Comparison of ENCODE assay signal across 8 cellular contexts in genomic region chr10:37856881-37857286, GRCh38. TPM values are rescaled to one million over a fixed set of nuclear protein-coding genes. Genes with fewer than 3 reads are reported as not detected.
DNase-seq lines count a peak whose midpoint lies in the region; ATAC-seq and TF ChIP-seq lines count a peak whose summit lies in the region.

No MANE protein-coding gene starts in this region.

- DNase-seq in Calu3 (peak; percentile 13), GM20000 (ENCODE audit: low spot score) (peak; percentile 34), tibial artery (peak in 1 of 2 donors; percentile 34), NCI-H2107 treated with DMSO at 0.1 percent for 48 hours (lab: John Stamatoyannopoulos, UW; ENCODE audit: unreplicated experiment) (no peak)
- DNase-seq in effector memory CD8-positive, alpha-beta T cell = no peak

- BruUV-seq in Calu3 (replicated peaks; lab: Mats Ljungman, UMichigan) = no TSS peak

- peaks cover 0 to 4% of the 10 kb centered on the region in 2 donors for H3K36me3 ChIP-seq in muscle layer of duodenum (ENCODE audit: control insufficient read depth in 1 of 2, insufficient read depth in 2 of 2, low read length in 2 of 2)
- H3K36me3 ChIP-seq in tibial artery = peaks cover 0 to 5% (median 3%) of the 10 kb centered on the region in 3 donors

- H3K27me3 Mint-ChIP-seq in Calu3 (ENCODE audit: unreplicated experiment) = no peaks in the 10 kb centered on the region
- no peaks in the 10 kb centered on the region for H3K27me3 Mint-ChIP-seq in effector memory CD8-positive, alpha-beta T cell

- peaks cover 9% of the 10 kb centered on the region for H3K4me1 Mint-ChIP-seq in Calu3 (ENCODE audit: low read depth, unreplicated experiment)
- H3K4me1 Mint-ChIP-seq in effector memory CD8-positive, alpha-beta T cell (ENCODE audit: low read depth in 2 of 2) = peaks cover 21 to 34% of the 10 kb centered on the region in 2 donors

- peak overlapping the region; percentile 96 for H3K27ac ChIP-seq in muscle layer of duodenum (ENCODE audit: low read length)
- peak overlapping the region; percentile 97 to 100 for H3K27ac ChIP-seq in tibial artery

- CTCF ChIA-PET in Calu3 (lab: Charles Lee) = no interaction called here

- peaks cover 36% of the 10 kb centered on the region for H3K36me3 Mint-ChIP-seq in Calu3 (ENCODE audit: insufficient read depth, unreplicated experiment)
- peaks cover 15% of the 10 kb centered on the region for H3K36me3 Mint-ChIP-seq in effector memory CD8-positive, alpha-beta T cell (ENCODE audit: insufficient read depth)

- H3K4me1 ChIP-seq in muscle layer of duodenum (ENCODE audit: control insufficient read depth in 1 of 2, insufficient read depth in 2 of 2, low read length in 2 of 2) = peaks cover 0 to 11% of the 10 kb centered on the region in 2 donors
- H3K4me1 ChIP-seq in tibial artery = peaks cover 0 to 29% (median 8%) of the 10 kb centered on the region in 4 donors

- H3K27me3 ChIP-seq in muscle layer of duodenum (ENCODE audit: low read depth, low read length) = no peaks in the 10 kb centered on the region
- no peaks in the 10 kb centered on the region for H3K27me3 ChIP-seq in tibial artery

- intact Hi-C loops in Calu3 (cut with micrococcal nuclease; ENCODE audit: unreplicated experiment) = loop anchor here (5.0 kb wide), 1 partner anchor 120 kb away; the partner anchor contains the start of gene ZNF25
- intact Hi-C loops in tibial artery (cut with DNase I; ENCODE audit: low total_unique reads) = loop anchor here (10.0 kb wide), 2 partner anchors 158 to 238 kb away; partner anchors contain the start of genes ZNF33A and ZNF37A

- peaks cover 2% of the 10 kb centered on the region for H3K9me3 Mint-ChIP-seq in Calu3 (ENCODE audit: low read depth, unreplicated experiment)
- H3K9me3 Mint-ChIP-seq in effector memory CD8-positive, alpha-beta T cell = no peaks in the 10 kb centered on the region

- H3K9me3 ChIP-seq in muscle layer of duodenum (ENCODE audit: control insufficient read depth in 1 of 2, low read length in 2 of 2) (no peaks in the 10 kb centered on the region), tibial artery (no peaks in the 10 kb centered on the region)

- peak overlapping the region; percentile 77 for H3K4me3 ChIP-seq in WI38 (ENCODE audit: low read depth, low read length)
- peak overlapping the region; percentile 75 to 93 for H3K4me3 ChIP-seq in muscle layer of duodenum (ENCODE audit: low read depth in 1 of 2, low read length in 2 of 2)
- H3K4me3 ChIP-seq in tibial artery = peak overlapping the region; percentile 74 to 93

- peak overlapping the region; percentile 98 for H3K4me3 Mint-ChIP-seq in Calu3 (ENCODE audit: low read depth, unreplicated experiment)
- peak overlapping the region; percentile 85 to 93 for H3K4me3 Mint-ChIP-seq in effector memory CD8-positive, alpha-beta T cell

- peak overlapping the region; percentile 92 for H3K27ac Mint-ChIP-seq in Calu3 (ENCODE audit: unreplicated experiment)
- H3K27ac Mint-ChIP-seq in effector memory CD8-positive, alpha-beta T cell = peak overlapping the region; percentile 91 to 97

- peak; percentile 3 for ATAC-seq in HG03565 (IDR thresholded peaks at IDR 0.05; ENCODE audit: unreplicated experiment)
- ATAC-seq in effector memory CD8-positive, alpha-beta T cell (replicated peaks) = peak; percentile 6

- TF ChIP-seq CTCF in Calu3 (IDR thresholded peaks at IDR 0.05; ENCODE audit: unreplicated experiment) (no peak), GM20000 (IDR thresholded peaks at IDR 0.05; ENCODE audit: extremely low read depth, missing control alignments) (no peak), WI38 (IDR thresholded peaks at IDR 0.05; ENCODE audit: low read depth, low read length) (no peak), tibial artery (IDR thresholded peaks at IDR 0.05) (no peak)

RNA-seq across cellular contexts. Expression of gene ZNF248, which starts 0.5 kb away (rescaled TPM):
- total RNA-seq in Calu3 (2022) = 8.9 and 10.8 TPM in 2 replicates

Comparison
In these comparisons a context has a peak if more than half of its experiments do, and no peak if none do; other contexts are left out.
1. DNase-seq: peak in Calu3 (single experiment) and GM20000 (single experiment); none in effector memory CD8-positive, alpha-beta T cell (0 of 3) and NCI-H2107 treated with DMSO at 0.1 percent for 48 hours (single experiment).
2. Peak in every context shown above with its lines, with median percentiles within 50 percentile points of each other: H3K4me3 ChIP-seq.